Comparison of ENCODE assay signal across 9 cellular contexts in the genomic region with DNA sequence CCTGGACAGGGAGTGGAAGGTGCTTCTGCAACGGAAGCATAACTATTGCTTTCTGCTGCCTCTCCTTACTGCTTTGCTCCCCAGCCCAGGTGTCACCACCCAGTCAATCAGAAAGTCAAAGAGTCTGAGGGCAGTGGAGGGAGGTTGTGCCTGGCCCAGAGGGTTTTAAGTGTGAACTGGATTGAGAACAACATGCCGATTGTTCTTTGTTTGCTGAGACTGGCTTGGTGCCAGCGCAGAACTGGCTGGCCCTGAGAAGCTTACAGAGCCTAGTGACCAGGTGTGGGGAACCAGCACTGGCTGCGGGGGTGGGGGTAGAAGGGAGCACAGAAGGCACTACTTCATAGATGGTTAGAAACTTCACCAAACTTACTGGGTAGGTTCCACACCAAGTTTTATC. TPM values are rescaled to one million over a fixed set of nuclear protein-coding genes. Genes with fewer than 3 reads are reported as not detected.
DNase-seq lines count a peak whose midpoint lies in the region; ATAC-seq, FAIRE-seq and TF ChIP-seq lines count a peak whose summit lies in the region.
"Had no signal": no experiment of that assay in that cellular context is flagged by ENCODE, and none has a peak within 500 bp of the region (broad histone marks: within the 10 kb centered on the region; RNA-seq: fewer than 3 reads in every experiment).

No MANE protein-coding gene starts in this region.

- CTCF ChIA-PET in HepG2 (lab: Yijun Ruan, JAX; ENCODE audit: low intra/inter-chr PET ratio, low total read pairs) = no interaction called here

- no peak overlapping the region for H3K4me3 ChIP-seq in HepG2 (replicated peaks in 1 of 3; ENCODE audit: insufficient read depth in 1 of 3, low read depth in 2 of 3, low read length in 3 of 3)

- in situ Hi-C loops in HepG2 (cut with HindIII; ENCODE audit: extremely low pct_ligation_motif_present, low pct_unique_long_range_greater_than_20kb) = loop anchor here (10.0 to 25.0 kb wide), 2 partner anchors 526 to 889 kb away; no protein-coding TSS in a partner anchor

- no peak for TF ChIP-seq RAD21 in HepG2 (CRISPR knock-in tag; IDR thresholded peaks at IDR 0.05)

- no peak overlapping the region for H2AFZ ChIP-seq in HepG2 (ENCODE audit: low read length)

- H3K4me1 ChIP-seq in HepG2 (ENCODE audit: insufficient read depth, low read length) = 0 out of 2 replicates have a peak, but pooled peaks cover 8% of the 10 kb centered on the region

- TF ChIP-seq CTCF in 22Rv1 (IDR thresholded peaks at IDR 0.05) (no peak), HepG2 (CRISPR knock-in tag; IDR thresholded peaks at IDR 0.05) (no peak)

- no peak overlapping the region for H3K9ac ChIP-seq in HepG2 (ENCODE audit: insufficient read depth, low read depth, low read length)

- peak; percentile 78 for DNase-seq in NCI-H1105 treated with DMSO at 0.1 percent for 48 hours (lab: John Stamatoyannopoulos, UW)
- peak; percentile 68 for DNase-seq in HepG2 (ENCODE audit: low spot score)
- no peak for DNase-seq in DMS114 treated with DMSO at 0.1 percent for 48 hours (lab: John Stamatoyannopoulos, UW; ENCODE audit: unreplicated experiment)
- no peak for DNase-seq in mesenteric fat pad (ENCODE audit: low spot score)
- no peak for DNase-seq in NCI-H1930 (lab: John Stamatoyannopoulos, UW)
- DNase-seq: cerebellar nuclear complex had no signal

- TF ChIP-seq EP300 in HepG2 (IDR thresholded peaks at IDR 0.05; ENCODE audit: low read depth in 2 of 2, low read length in 2 of 2) = no peak
- TF ChIP-seq EP300 in HepG2 (CRISPR knock-in tag; IDR thresholded peaks at IDR 0.05; ENCODE audit: borderline replicate concordance) = no peak

- POLR2A ChIA-PET in HepG2 (lab: Yijun Ruan, JAX) = no interaction called here

- H4K20me1 ChIP-seq in HepG2 (ENCODE audit: insufficient read depth, low read length) = no peaks in the 10 kb centered on the region

- BruUV-seq in HepG2 (replicated peaks; lab: Mats Ljungman, UMichigan) = no TSS peak

- H3K9me3 ChIP-seq in HepG2 (ENCODE audit: low read length) = peaks cover 19% of the 10 kb centered on the region; the same call in 1 of the 2 replicates

- 4% methylated on average over 4 of the region's 4 CpGs for WGBS in HepG2 (ENCODE audit: low lambda C conversion rate)

- intact Hi-C loops in HepG2 (cut with micrococcal nuclease; ENCODE audit: unreplicated experiment) = no loop called here

- peak overlapping the region; percentile 30; the same call in 1 of the 2 replicates for H3K27ac ChIP-seq in 22Rv1
- peak overlapping the region; percentile 38 for H3K27ac ChIP-seq in angular gyrus (ENCODE audit: low read depth, low read length)
- H3K27ac ChIP-seq in HepG2 (ENCODE audit: extremely low read length, insufficient read depth, low read length) = no peak overlapping the region

- peaks cover 0 to 2% of the 10 kb centered on the region in 2 experiments; a peak in 1 of 5 replicates for H3K27me3 ChIP-seq in HepG2 (ENCODE audit: control insufficient read depth in 1 of 2, insufficient read depth in 2 of 2, low read length in 2 of 2)

- H3K36me3 ChIP-seq in HepG2 (replicated peaks in 1 of 2; ENCODE audit: control insufficient read depth in 1 of 2, insufficient read depth in 2 of 2, low read length in 2 of 2) = no peaks in the 10 kb centered on the region

- no peak overlapping the region for H3K4me2 ChIP-seq in HepG2 (ENCODE audit: low read depth, low read length)

- peak; percentile 58 for FAIRE-seq in HepG2 (lab: Jason Lieb, UNC)

- ATAC-seq in HepG2 = peak; percentile 91
- no peak for ATAC-seq in GM21515 (IDR thresholded peaks at IDR 0.05; ENCODE audit: unreplicated experiment)

- no peak for TF ChIP-seq POLR2A in HepG2 (IDR thresholded peaks at IDR 0.05; ENCODE audit: insufficient read depth in 1 of 2, low read depth in 2 of 2, low read length in 2 of 2)

- no peaks in the 10 kb centered on the region for H3K79me2 ChIP-seq in HepG2 (ENCODE audit: insufficient read depth, low read length)

TF ChIP-seq in HepG2, 621 proteins besides CTCF, POLR2A, EP300 and RAD21 (continues in another document):
- no peak for TF ChIP-seq ZNF615 (CRISPR knock-in tag; IDR thresholded peaks at IDR 0.05; ENCODE audit: borderline replicate concordance)
- TF ChIP-seq ISL2 (CRISPR knock-in tag; IDR thresholded peaks at IDR 0.05) = no peak
- TF ChIP-seq NBN (conservative IDR thresholded peaks at IDR 0.05) = no peak
- no peak for TF ChIP-seq SCMH1 (CRISPR knock-in tag; IDR thresholded peaks at IDR 0.05; ENCODE audit: borderline replicate concordance)
- TF ChIP-seq, protein P1, sequence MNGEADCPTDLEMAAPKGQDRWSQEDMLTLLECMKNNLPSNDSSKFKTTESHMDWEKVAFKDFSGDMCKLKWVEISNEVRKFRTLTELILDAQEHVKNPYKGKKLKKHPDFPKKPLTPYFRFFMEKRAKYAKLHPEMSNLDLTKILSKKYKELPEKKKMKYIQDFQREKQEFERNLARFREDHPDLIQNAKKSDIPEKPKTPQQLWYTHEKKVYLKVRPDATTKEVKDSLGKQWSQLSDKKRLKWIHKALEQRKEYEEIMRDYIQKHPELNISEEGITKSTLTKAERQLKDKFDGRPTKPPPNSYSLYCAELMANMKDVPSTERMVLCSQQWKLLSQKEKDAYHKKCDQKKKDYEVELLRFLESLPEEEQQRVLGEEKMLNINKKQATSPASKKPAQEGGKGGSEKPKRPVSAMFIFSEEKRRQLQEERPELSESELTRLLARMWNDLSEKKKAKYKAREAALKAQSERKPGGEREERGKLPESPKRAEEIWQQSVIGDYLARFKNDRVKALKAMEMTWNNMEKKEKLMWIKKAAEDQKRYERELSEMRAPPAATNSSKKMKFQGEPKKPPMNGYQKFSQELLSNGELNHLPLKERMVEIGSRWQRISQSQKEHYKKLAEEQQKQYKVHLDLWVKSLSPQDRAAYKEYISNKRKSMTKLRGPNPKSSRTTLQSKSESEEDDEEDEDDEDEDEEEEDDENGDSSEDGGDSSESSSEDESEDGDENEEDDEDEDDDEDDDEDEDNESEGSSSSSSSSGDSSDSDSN (CRISPR knock-in tag; IDR thresholded peaks at IDR 0.05) = no peak
- TF ChIP-seq, protein P2, sequence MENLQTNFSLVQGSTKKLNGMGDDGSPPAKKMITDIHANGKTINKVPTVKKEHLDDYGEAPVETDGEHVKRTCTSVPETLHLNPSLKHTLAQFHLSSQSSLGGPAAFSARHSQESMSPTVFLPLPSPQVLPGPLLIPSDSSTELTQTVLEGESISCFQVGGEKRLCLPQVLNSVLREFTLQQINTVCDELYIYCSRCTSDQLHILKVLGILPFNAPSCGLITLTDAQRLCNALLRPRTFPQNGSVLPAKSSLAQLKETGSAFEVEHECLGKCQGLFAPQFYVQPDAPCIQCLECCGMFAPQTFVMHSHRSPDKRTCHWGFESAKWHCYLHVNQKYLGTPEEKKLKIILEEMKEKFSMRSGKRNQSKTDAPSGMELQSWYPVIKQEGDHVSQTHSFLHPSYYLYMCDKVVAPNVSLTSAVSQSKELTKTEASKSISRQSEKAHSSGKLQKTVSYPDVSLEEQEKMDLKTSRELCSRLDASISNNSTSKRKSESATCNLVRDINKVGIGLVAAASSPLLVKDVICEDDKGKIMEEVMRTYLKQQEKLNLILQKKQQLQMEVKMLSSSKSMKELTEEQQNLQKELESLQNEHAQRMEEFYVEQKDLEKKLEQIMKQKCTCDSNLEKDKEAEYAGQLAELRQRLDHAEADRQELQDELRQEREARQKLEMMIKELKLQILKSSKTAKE (CRISPR knock-in tag; IDR thresholded peaks at IDR 0.05; ENCODE audit: borderline replicate concordance) = no peak
- peak; percentile 44; the same call in 1 of the 2 replicates for TF ChIP-seq GATAD2A (CRISPR knock-in tag; IDR thresholded peaks at IDR 0.05)
- no peak for TF ChIP-seq CENPX (CRISPR knock-in tag; IDR thresholded peaks at IDR 0.05)
- no peak for TF ChIP-seq TOPORS (CRISPR knock-in tag; IDR thresholded peaks at IDR 0.05)
- no peak for TF ChIP-seq ZNF879 (CRISPR knock-in tag; IDR thresholded peaks at IDR 0.05)
- TF ChIP-seq ZFP1 (CRISPR knock-in tag; IDR thresholded peaks at IDR 0.05) = peak; percentile 74; the same call in 1 of the 2 replicates

RNA-seq across cellular contexts. Expression of a gene that starts 31.1 kb away (rescaled TPM):
- total RNA-seq in HepG2 (2016; rRNA removed; fragmentation: Illumina TruSeq; extraction: Trizol) = 0.34 and 0.38 TPM in 2 replicates
- 0.09 TPM in 1 of 2 replicates, not detected in the other for total RNA-seq in HepG2 (2016; cell fraction: cytosol; rRNA removed; fragmentation: Illumina TruSeq; extraction: Trizol; ENCODE audit: low read depth)
- total RNA-seq in HepG2 (2016; cell fraction: insoluble cytoplasmic fraction; rRNA removed; fragmentation: Illumina TruSeq; extraction: Trizol) = 0.21 and 0.43 TPM in 2 replicates
- 0.03 and 0.12 TPM in 2 replicates for total RNA-seq in HepG2 (2016; cell fraction: membrane; rRNA removed; fragmentation: Illumina TruSeq; extraction: Trizol)
- total RNA-seq in HepG2 (2016; cell fraction: nucleus; rRNA removed; fragmentation: Illumina TruSeq; extraction: Trizol) = 0.53 and 0.68 TPM in 2 replicates
- polyA plus RNA-seq in HepG2 (2011; rRNA removed) = 0.04 and 0.10 TPM in 2 replicates
- 0.03 and 0.04 TPM in 2 replicates for polyA plus RNA-seq in HepG2 (2011; cell fraction: cytosol; rRNA removed)
- 0.05 TPM in 1 of 2 replicates, not detected in the other for polyA plus RNA-seq in HepG2 (2011; cell fraction: nucleus; rRNA removed)
- 0.05 and 0.12 TPM in 2 replicates for polyA plus RNA-seq in HepG2 (2012)
- 0.02 TPM in 1 of 2 replicates, not detected in the other for polyA plus RNA-seq in HepG2 (2016; cell fraction: cytosol; fragmentation: Illumina TruSeq; extraction: Trizol; ENCODE audit: low read depth)
- 0.21 and 0.23 TPM in 2 replicates for polyA plus RNA-seq in HepG2 (2016; cell fraction: insoluble cytoplasmic fraction; fragmentation: Illumina TruSeq; extraction: Trizol; ENCODE audit: low read depth)
- polyA plus RNA-seq in HepG2 (2016; cell fraction: membrane; fragmentation: Illumina TruSeq; extraction: Trizol; ENCODE audit: low read depth) = 0.06 and 0.09 TPM in 2 replicates
- 0.38 and 0.59 TPM in 2 replicates for polyA plus RNA-seq in HepG2 (2016; cell fraction: nucleus; fragmentation: Illumina TruSeq; extraction: Trizol; ENCODE audit: insufficient read depth, low read depth)
- not detected in 2 replicates for polyA minus RNA-seq in HepG2 (2011; rRNA and poly(A)+ RNA removed; ENCODE audit: low replicate concordance)
- polyA minus RNA-seq in HepG2 (2011; cell fraction: cytosol; rRNA and poly(A)+ RNA removed) = not detected in 2 replicates
- 0.12 TPM in 1 of 2 replicates, not detected in the other for polyA minus RNA-seq in HepG2 (2011; cell fraction: nucleus; rRNA and poly(A)+ RNA removed)
- 21.1 TPM for total RNA-seq in mesenteric fat pad

Comparison
In these comparisons a context has a peak if more than half of its experiments do, and no peak if none do; other contexts are left out.
1. DNase-seq: peak in NCI-H1105 treated with DMSO at 0.1 percent for 48 hours (single experiment) and HepG2 (single experiment); none in DMS114 treated with DMSO at 0.1 percent for 48 hours (single experiment), mesenteric fat pad (single experiment) and NCI-H1930 (0 of 2).
2. RNA of a gene that starts 31.1 kb away (total RNA-seq): 21.1 TPM in mesenteric fat pad (single experiment); 0.03 to 0.68 TPM in HepG2; every median in the first group is over 10 times any median in the second.